ENCODE assay signal across 19 cellular contexts in genomic region chr10:35025916-35026315, GRCh38.
DNase-seq lines count a peak whose midpoint lies in the region; ATAC-seq, FAIRE-seq and TF ChIP-seq lines count a peak whose summit lies in the region.
"Had no signal": no experiment of that assay in that cellular context is flagged by ENCODE, and none has a peak within 500 bp of the region (broad histone marks: within the 10 kb centered on the region; RNA-seq: fewer than 3 reads in every experiment).

No MANE protein-coding gene starts in this region.

- H3K4me3 ChIP-seq in astrocyte of the spinal cord (ENCODE audit: low read depth, low read length) = no peak overlapping the region
- H3K4me3 ChIP-seq in upper lobe of left lung = no peak overlapping the region
- H3K4me3 ChIP-seq in heart left ventricle = no peak overlapping the region
- H3K4me3 ChIP-seq in SJCRH30 = no peak overlapping the region
- H3K4me3 ChIP-seq: BLaER1 had no signal

- no peaks in the 10 kb centered on the region for H3K9me3 ChIP-seq in upper lobe of left lung
- no peaks in the 10 kb centered on the region for H3K9me3 ChIP-seq in heart left ventricle
- no peaks in the 10 kb centered on the region for H3K9me3 ChIP-seq in SJCRH30 (replicated peaks)
- H3K9me3 ChIP-seq: BLaER1 had no signal

- H3K27me3 ChIP-seq in upper lobe of left lung (no peaks in the 10 kb centered on the region), heart left ventricle (no peaks in the 10 kb centered on the region), SJCRH30 (no peaks in the 10 kb centered on the region)
- H3K27me3 ChIP-seq: BLaER1 had no signal

- peak; percentile 74 for FAIRE-seq in H54 (lab: Jason Lieb, UNC)
- FAIRE-seq: endothelial cell of umbilical vein, urothelium cell line had no signal

- TF ChIP-seq EP300 in upper lobe of left lung (IDR thresholded peaks at IDR 0.05) = no peak

- ATAC-seq in upper lobe of left lung (ENCODE audit: low FRiP score in 2 of 2) = no peak
- ATAC-seq in heart left ventricle = no peak
- ATAC-seq: activated naive CD8-positive, alpha-beta T cell treated with anti-CD3 and anti-CD28 coated beads, Interleukin-2, amount 50 U/mL, for 24 hours had no signal

- DNase-seq in AG08396 (ENCODE audit: low spot score) = peak; percentile 52
- DNase-seq in H54 (ENCODE audit: insufficient read length, low spot score) = peak; percentile 20
- peak; percentile 55 for DNase-seq in astrocyte of the spinal cord (ENCODE audit: low read depth, low spot score)
- DNase-seq in hepatic stellate cell (ENCODE audit: low spot score) = peak; percentile 9
- no peak for DNase-seq in upper lobe of left lung
- no peak for DNase-seq in heart left ventricle
- DNase-seq in SJCRH30 = no peak
- no peak for DNase-seq in NCI-H345 (lab: John Stamatoyannopoulos, UW)
- DNase-seq: activated naive CD8-positive, alpha-beta T cell treated with anti-CD3 and anti-CD28 coated beads, Interleukin-2, amount 50 U/mL, for 24 hours; activated T-cell treated with anti-CD3 and anti-CD28 coated beads, Interleukin-2, amount 50 U/mL, for 48 hours; DMS53; hypothalamus; NCI-H1694; NCI-H510A; posterior cingulate gyrus; stimulated activated CD4-positive, alpha-beta T cell treated with anti-CD3 and anti-CD28 coated beads, Interleukin-12 subunit alpha, Interleukin-12 subunit beta, amount 100 ng/mL, for 4 hours had no signal

- in situ Hi-C loops in astrocyte of the spinal cord (cut with HindIII; ENCODE audit: low sequenced_read_pairs) = no loop called here

- no peak for TF ChIP-seq POLR2A in H54 (IDR thresholded peaks at IDR 0.05; ENCODE audit: low read depth, low read length)
- TF ChIP-seq POLR2A in upper lobe of left lung (IDR thresholded peaks at IDR 0.05) = no peak
- no peak for TF ChIP-seq POLR2A in heart left ventricle (IDR thresholded peaks at IDR 0.05)

- no peak for TF ChIP-seq CTCF in astrocyte of the spinal cord (IDR thresholded peaks at IDR 0.05; ENCODE audit: low read depth, low read length)
- TF ChIP-seq CTCF in upper lobe of left lung (IDR thresholded peaks at IDR 0.05) = no peak
- TF ChIP-seq CTCF in heart left ventricle (IDR thresholded peaks at IDR 0.05) = no peak

- intact Hi-C loops in heart left ventricle (cut with DNase I) = loop anchor here in 6 of 10 donors (5.0 to 10.0 kb wide), 4 partner anchors 301 to 361 kb away; no protein-coding TSS in a partner anchor

- H3K4me1 ChIP-seq in upper lobe of left lung (no peaks in the 10 kb centered on the region), heart left ventricle (no peaks in the 10 kb centered on the region), SJCRH30 (no peaks in the 10 kb centered on the region)
- H3K4me1 ChIP-seq: BLaER1 had no signal

- H3K27ac ChIP-seq in upper lobe of left lung (no peak overlapping the region), heart left ventricle (no peak overlapping the region), SJCRH30 (no peak overlapping the region)
- H3K27ac ChIP-seq: BLaER1 had no signal

- H3K36me3 ChIP-seq in upper lobe of left lung = peaks cover 2 to 78% (median 29%) of the 10 kb centered on the region in 4 donors
- peaks cover 0 to 92% (median 82%) of the 10 kb centered on the region in 9 donors for H3K36me3 ChIP-seq in heart left ventricle
- peaks cover 36% of the 10 kb centered on the region for H3K36me3 ChIP-seq in SJCRH30

Comparison
In these comparisons a context has a peak if more than half of its experiments do, and no peak if none do; other contexts are left out.
1. DNase-seq: peak in AG08396 (single experiment), H54 (single experiment), astrocyte of the spinal cord (single experiment) and hepatic stellate cell (single experiment); none in upper lobe of left lung (0 of 2), heart left ventricle (0 of 5), SJCRH30 (0 of 2) and NCI-H345 (single experiment).